Comparison of ENCODE assay signal across 1 cellular context in the genomic region with DNA sequence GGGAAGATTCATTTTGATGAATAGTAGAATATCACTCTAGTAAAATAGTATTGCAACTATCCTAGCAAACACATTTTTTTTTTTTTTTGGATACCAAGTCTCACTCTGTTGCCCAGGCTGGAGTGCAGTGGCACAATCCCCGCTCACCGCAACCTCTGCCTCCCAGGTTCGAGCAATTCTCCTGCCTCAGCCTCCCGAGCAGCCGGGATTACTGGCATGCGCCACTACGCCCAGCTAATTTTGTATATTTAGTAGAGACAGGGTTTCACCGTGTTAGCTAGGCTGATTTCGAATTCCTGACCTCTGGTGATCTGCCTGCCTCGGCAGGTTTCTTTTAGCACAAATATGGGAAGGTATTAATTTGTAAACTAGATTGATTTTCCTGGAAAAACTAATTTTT.
TF ChIP-seq lines count a peak whose summit lies in the region.

No MANE protein-coding gene starts in this region.

TF ChIP-seq in GM23338, 12 proteins besides CTCF, POLR2A, EP300 and RAD21 (continued from another document):
- TF ChIP-seq, protein P1, sequence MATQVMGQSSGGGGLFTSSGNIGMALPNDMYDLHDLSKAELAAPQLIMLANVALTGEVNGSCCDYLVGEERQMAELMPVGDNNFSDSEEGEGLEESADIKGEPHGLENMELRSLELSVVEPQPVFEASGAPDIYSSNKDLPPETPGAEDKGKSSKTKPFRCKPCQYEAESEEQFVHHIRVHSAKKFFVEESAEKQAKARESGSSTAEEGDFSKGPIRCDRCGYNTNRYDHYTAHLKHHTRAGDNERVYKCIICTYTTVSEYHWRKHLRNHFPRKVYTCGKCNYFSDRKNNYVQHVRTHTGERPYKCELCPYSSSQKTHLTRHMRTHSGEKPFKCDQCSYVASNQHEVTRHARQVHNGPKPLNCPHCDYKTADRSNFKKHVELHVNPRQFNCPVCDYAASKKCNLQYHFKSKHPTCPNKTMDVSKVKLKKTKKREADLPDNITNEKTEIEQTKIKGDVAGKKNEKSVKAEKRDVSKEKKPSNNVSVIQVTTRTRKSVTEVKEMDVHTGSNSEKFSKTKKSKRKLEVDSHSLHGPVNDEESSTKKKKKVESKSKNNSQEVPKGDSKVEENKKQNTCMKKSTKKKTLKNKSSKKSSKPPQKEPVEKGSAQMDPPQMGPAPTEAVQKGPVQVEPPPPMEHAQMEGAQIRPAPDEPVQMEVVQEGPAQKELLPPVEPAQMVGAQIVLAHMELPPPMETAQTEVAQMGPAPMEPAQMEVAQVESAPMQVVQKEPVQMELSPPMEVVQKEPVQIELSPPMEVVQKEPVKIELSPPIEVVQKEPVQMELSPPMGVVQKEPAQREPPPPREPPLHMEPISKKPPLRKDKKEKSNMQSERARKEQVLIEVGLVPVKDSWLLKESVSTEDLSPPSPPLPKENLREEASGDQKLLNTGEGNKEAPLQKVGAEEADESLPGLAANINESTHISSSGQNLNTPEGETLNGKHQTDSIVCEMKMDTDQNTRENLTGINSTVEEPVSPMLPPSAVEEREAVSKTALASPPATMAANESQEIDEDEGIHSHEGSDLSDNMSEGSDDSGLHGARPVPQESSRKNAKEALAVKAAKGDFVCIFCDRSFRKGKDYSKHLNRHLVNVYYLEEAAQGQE (IDR thresholded peaks at IDR 0.05; ENCODE audit: unreplicated experiment): no peak
- TF ChIP-seq, protein P2, sequence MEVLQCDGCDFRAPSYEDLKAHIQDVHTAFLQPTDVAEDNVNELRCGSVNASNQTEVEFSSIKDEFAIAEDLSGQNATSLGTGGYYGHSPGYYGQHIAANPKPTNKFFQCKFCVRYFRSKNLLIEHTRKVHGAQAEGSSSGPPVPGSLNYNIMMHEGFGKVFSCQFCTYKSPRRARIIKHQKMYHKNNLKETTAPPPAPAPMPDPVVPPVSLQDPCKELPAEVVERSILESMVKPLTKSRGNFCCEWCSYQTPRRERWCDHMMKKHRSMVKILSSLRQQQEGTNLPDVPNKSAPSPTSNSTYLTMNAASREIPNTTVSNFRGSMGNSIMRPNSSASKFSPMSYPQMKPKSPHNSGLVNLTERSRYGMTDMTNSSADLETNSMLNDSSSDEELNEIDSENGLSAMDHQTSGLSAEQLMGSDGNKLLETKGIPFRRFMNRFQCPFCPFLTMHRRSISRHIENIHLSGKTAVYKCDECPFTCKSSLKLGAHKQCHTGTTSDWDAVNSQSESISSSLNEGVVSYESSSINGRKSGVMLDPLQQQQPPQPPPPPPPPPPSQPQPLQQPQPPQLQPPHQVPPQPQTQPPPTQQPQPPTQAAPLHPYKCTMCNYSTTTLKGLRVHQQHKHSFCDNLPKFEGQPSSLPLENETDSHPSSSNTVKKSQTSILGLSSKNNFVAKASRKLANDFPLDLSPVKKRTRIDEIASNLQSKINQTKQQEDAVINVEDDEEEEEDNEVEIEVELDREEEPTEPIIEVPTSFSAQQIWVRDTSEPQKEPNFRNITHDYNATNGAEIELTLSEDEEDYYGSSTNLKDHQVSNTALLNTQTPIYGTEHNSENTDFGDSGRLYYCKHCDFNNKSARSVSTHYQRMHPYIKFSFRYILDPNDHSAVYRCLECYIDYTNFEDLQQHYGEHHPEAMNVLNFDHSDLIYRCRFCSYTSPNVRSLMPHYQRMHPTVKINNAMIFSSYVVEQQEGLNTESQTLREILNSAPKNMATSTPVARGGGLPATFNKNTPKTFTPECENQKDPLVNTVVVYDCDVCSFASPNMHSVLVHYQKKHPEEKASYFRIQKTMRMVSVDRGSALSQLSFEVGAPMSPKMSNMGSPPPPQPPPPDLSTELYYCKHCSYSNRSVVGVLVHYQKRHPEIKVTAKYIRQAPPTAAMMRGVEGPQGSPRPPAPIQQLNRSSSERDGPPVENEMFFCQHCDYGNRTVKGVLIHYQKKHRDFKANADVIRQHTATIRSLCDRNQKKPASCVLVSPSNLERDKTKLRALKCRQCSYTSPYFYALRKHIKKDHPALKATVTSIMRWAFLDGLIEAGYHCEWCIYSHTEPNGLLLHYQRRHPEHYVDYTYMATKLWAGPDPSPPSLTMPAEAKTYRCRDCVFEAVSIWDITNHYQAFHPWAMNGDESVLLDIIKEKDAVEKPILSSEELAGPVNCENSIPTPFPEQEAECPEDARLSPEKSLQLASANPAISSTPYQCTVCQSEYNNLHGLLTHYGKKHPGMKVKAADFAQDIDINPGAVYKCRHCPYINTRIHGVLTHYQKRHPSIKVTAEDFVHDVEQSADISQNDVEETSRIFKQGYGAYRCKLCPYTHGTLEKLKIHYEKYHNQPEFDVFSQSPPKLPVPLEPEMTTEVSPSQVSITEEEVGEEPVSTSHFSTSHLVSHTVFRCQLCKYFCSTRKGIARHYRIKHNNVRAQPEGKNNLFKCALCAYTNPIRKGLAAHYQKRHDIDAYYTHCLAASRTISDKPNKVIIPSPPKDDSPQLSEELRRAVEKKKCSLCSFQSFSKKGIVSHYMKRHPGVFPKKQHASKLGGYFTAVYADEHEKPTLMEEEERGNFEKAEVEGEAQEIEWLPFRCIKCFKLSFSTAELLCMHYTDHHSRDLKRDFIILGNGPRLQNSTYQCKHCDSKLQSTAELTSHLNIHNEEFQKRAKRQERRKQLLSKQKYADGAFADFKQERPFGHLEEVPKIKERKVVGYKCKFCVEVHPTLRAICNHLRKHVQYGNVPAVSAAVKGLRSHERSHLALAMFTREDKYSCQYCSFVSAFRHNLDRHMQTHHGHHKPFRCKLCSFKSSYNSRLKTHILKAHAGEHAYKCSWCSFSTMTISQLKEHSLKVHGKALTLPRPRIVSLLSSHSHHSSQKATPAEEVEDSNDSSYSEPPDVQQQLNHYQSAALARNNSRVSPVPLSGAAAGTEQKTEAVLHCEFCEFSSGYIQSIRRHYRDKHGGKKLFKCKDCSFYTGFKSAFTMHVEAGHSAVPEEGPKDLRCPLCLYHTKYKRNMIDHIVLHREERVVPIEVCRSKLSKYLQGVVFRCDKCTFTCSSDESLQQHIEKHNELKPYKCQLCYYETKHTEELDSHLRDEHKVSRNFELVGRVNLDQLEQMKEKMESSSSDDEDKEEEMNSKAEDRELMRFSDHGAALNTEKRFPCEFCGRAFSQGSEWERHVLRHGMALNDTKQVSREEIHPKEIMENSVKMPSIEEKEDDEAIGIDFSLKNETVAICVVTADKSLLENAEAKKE (CRISPR knock-in tag; IDR thresholded peaks at IDR 0.05): no peak
TF ChIP-seq in GM23338: peak in this region for 0.
